1 cellular context compared by ENCODE assay signal in the genomic region with DNA sequence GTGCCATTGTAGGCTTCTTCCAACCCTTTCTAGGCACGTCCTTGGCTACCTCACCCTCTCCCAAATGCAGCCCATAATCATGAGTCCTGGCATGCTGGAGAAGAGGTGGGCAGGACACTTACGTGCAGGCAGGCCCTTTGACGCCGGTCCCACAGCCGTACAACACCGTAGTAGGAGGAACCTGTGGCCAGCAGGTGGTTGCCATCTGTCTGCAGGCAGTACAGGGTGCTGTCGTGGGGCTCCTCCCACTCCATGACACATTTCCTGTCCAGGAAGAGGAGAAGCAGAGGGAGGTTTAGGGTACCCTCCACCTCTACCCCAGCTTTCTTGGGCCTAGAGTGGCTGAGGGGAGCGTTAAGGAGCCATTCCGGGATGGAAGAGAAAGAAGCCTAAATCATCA.
TF ChIP-seq lines count a peak whose summit lies in the region.

No MANE protein-coding gene starts in this region.

TF ChIP-seq in IMR-90, 13 proteins besides CTCF, POLR2A, EP300 and RAD21 (continued from another document):
- TF ChIP-seq, protein P1, sequence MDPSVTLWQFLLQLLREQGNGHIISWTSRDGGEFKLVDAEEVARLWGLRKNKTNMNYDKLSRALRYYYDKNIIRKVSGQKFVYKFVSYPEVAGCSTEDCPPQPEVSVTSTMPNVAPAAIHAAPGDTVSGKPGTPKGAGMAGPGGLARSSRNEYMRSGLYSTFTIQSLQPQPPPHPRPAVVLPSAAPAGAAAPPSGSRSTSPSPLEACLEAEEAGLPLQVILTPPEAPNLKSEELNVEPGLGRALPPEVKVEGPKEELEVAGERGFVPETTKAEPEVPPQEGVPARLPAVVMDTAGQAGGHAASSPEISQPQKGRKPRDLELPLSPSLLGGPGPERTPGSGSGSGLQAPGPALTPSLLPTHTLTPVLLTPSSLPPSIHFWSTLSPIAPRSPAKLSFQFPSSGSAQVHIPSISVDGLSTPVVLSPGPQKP (IDR thresholded peaks at IDR 0.05; ENCODE audit: borderline replicate concordance, low read depth, low read length) = no peak
- TF ChIP-seq RCOR1 (IDR thresholded peaks at IDR 0.05; ENCODE audit: insufficient replicate concordance, low read length) = no peak
- TF ChIP-seq NFE2L2 (IDR thresholded peaks at IDR 0.05; ENCODE audit: low read depth, low read length) = no peak
- TF ChIP-seq RFX5 (IDR thresholded peaks at IDR 0.05; ENCODE audit: low read depth, low read length) = no peak
- no peak for TF ChIP-seq MXI1 (IDR thresholded peaks at IDR 0.05; ENCODE audit: borderline replicate concordance, low read depth, low read length)
TF ChIP-seq in IMR-90: peak in this region for 0.
